In the genomic region with DNA sequence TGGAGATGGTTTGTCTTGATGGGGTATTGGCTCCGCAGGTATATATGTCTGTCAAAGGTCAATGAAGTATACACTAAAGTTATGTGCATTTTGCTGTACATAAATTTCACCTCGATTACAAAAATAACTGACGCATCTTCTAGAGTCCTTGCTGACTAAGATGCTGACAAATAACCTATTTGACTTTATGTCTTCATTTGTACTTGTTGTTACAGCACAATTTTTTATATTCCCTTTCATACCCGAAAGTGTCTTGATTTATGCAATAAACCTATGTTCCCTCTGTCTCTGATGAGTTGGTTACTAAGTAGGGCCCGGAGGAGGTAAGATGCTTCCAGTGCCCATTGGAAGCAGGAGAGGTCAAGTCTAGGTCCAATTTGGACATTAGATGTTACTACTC, we compare ENCODE assay signal across 16 cellular contexts.
"Had no signal": no experiment of that assay in that cellular context is flagged by ENCODE, and none has a peak within 500 bp of the region (broad histone marks: within the 10 kb centered on the region; RNA-seq: fewer than 3 reads in every experiment).

No MANE protein-coding gene starts in this region.

- H3K27ac ChIP-seq: gastrocnemius medialis, tibial artery had no signal

- H3K4me1 ChIP-seq: gastrocnemius medialis had no signal

- DNase-seq: activated CD4-positive, alpha-beta T cell treated with anti-CD3 and anti-CD28 coated beads for 48 hours; activated CD8-positive, alpha-beta memory T cell treated with anti-CD3 and anti-CD28 coated beads, Interleukin-2, amount 10 ng/mL, durations not matched to agents 7 days and 5 days; activated CD8-positive, alpha-beta T cell treated with anti-CD3 and anti-CD28 coated beads for 36 hours; activated effector memory CD4-positive, alpha-beta T cell treated with anti-CD3 and anti-CD28 coated beads, Interleukin-2, amount 50 U/mL, for 16 hours; activated naive CD4-positive, alpha-beta T cell treated with anti-CD3 and anti-CD28 coated beads, Interleukin-2, amount 10 ng/mL, durations not matched to agents 7 days and 5 days; activated T-cell treated with anti-CD3 and anti-CD28 coated beads for 4 hours; caudate nucleus; effector memory CD8-positive, alpha-beta T cell; gastrocnemius medialis; hypothalamus; naive B cell; nucleus accumbens; posterior cingulate gyrus; stimulated activated CD4-positive, alpha-beta T cell treated with anti-CD3 and anti-CD28 coated beads, Interleukin-4, amount 100 ng/mL, for 4 hours; T-helper 2 cell; tibial artery had no signal

- H3K36me3 ChIP-seq: gastrocnemius medialis, tibial artery had no signal

- H3K9me3 ChIP-seq: gastrocnemius medialis, tibial artery had no signal

- H3K27me3 ChIP-seq: gastrocnemius medialis, tibial artery had no signal

- H3K4me3 ChIP-seq: gastrocnemius medialis, tibial artery had no signal
